In the genomic region with DNA sequence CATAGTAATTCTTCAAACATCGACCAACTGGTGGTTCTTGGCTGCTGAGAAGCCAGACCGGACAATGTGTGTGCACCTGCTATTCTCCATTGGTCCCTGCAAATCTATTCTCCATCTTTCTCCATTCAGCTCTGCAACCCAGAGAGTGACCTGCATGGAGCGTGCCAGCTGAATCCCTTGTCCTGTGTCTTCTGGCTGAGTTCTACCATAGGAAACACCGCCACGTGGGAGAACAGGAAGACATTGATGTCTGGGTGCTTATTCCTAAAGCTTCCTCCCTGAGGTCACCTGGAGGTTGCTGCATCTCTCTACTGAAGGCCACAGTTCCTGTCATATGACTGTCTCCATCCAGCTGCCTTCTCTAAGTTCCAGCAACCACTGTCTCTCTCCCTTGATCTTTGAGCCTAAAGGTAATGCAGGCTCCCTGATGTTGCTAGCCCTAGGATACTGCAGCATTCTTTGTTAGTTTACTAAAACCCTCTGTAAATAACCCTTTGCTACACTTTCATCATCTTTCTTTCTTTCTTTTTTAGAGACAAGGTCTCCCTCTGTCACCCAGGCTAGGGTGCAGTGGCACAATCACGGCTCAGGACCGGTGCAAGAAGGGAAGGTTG, we compare ENCODE assay signal across 1 cellular context.
TF ChIP-seq lines count a peak whose summit lies in the region.

No MANE protein-coding gene starts in this region.

TF ChIP-seq in HepG2, 621 proteins besides CTCF, POLR2A, EP300 and RAD21 (continued from another document and continues in another):
- TF ChIP-seq, protein P1, sequence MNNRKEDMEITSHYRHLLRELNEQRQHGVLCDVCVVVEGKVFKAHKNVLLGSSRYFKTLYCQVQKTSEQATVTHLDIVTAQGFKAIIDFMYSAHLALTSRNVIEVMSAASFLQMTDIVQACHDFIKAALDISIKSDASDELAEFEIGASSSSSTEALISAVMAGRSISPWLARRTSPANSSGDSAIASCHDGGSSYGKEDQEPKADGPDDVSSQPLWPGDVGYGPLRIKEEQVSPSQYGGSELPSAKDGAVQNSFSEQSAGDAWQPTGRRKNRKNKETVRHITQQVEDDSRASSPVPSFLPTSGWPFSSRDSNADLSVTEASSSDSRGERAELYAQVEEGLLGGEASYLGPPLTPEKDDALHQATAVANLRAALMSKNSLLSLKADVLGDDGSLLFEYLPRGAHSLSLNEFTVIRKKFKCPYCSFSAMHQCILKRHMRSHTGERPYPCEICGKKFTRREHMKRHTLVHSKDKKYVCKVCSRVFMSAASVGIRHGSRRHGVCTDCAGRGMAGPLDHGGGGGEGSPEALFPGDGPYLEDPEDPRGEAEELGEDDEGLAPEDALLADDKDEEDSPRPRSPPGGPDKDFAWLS (CRISPR knock-in tag; IDR thresholded peaks at IDR 0.05; ENCODE audit: borderline replicate concordance) = no peak
- no peak for TF ChIP-seq ZNF724P (CRISPR knock-in tag; IDR thresholded peaks at IDR 0.05; ENCODE audit: borderline replicate concordance)
- peak; percentile 68; the same call in 1 of the 2 replicates for TF ChIP-seq CREM (IDR thresholded peaks at IDR 0.05)
- no peak for TF ChIP-seq CREM (CRISPR knock-in tag; IDR thresholded peaks at IDR 0.05)
- TF ChIP-seq ZBTB21 (CRISPR knock-in tag; IDR thresholded peaks at IDR 0.05) = no peak
- TF ChIP-seq, protein P2, sequence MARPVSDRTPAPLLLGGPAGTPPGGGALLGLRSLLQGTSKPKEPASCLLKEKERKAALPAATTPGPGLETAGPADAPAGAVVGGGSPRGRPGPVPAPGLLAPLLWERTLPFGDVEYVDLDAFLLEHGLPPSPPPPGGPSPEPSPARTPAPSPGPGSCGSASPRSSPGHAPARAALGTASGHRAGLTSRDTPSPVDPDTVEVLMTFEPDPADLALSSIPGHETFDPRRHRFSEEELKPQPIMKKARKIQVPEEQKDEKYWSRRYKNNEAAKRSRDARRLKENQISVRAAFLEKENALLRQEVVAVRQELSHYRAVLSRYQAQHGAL (CRISPR knock-in tag; IDR thresholded peaks at IDR 0.05; ENCODE audit: not compliant biosample characterization) = no peak
- TF ChIP-seq, protein P3, sequence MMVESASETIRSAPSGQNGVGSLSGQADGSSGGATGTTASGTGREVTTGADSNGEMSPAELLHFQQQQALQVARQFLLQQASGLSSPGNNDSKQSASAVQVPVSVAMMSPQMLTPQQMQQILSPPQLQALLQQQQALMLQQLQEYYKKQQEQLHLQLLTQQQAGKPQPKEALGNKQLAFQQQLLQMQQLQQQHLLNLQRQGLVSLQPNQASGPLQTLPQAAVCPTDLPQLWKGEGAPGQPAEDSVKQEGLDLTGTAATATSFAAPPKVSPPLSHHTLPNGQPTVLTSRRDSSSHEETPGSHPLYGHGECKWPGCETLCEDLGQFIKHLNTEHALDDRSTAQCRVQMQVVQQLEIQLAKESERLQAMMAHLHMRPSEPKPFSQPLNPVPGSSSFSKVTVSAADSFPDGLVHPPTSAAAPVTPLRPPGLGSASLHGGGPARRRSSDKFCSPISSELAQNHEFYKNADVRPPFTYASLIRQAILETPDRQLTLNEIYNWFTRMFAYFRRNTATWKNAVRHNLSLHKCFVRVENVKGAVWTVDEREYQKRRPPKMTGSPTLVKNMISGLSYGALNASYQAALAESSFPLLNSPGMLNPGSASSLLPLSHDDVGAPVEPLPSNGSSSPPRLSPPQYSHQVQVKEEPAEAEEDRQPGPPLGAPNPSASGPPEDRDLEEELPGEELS (CRISPR knock-in tag; IDR thresholded peaks at IDR 0.05) = peak; percentile 95
- peak; percentile 67; the same call in 1 of the 2 replicates for TF ChIP-seq ESRRA (CRISPR knock-in tag; IDR thresholded peaks at IDR 0.05; ENCODE audit: low read depth)
- no peak for TF ChIP-seq NFRKB (IDR thresholded peaks at IDR 0.05)
- TF ChIP-seq, protein P4, sequence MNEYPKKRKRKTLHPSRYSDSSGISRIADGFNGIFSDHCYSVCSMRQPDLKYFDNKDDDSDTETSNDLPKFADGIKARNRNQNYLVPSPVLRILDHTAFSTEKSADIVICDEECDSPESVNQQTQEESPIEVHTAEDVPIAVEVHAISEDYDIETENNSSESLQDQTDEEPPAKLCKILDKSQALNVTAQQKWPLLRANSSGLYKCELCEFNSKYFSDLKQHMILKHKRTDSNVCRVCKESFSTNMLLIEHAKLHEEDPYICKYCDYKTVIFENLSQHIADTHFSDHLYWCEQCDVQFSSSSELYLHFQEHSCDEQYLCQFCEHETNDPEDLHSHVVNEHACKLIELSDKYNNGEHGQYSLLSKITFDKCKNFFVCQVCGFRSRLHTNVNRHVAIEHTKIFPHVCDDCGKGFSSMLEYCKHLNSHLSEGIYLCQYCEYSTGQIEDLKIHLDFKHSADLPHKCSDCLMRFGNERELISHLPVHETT (CRISPR knock-in tag; conservative IDR thresholded peaks at IDR 0.05) = no peak
- peak; percentile 85 for TF ChIP-seq DPF2 (CRISPR knock-in tag; IDR thresholded peaks at IDR 0.05; ENCODE audit: borderline replicate concordance, low read depth)
- TF ChIP-seq IRX3 (CRISPR knock-in tag; IDR thresholded peaks at IDR 0.05; ENCODE audit: borderline replicate concordance, low read depth) = no peak
- no peak for TF ChIP-seq KLF11 (CRISPR knock-in tag; IDR thresholded peaks at IDR 0.05)
- TF ChIP-seq REPIN1 (CRISPR knock-in tag; IDR thresholded peaks at IDR 0.05; ENCODE audit: borderline replicate concordance, low read depth) = peak; percentile 28; the same call in 1 of the 2 replicates
- peak; percentile 68; the same call in 1 of the 2 replicates for TF ChIP-seq MEIS2 (CRISPR knock-in tag; IDR thresholded peaks at IDR 0.05)
- peak; percentile 64; the same call in 1 of the 2 replicates for TF ChIP-seq ISL2 (CRISPR knock-in tag; IDR thresholded peaks at IDR 0.05)
- no peak for TF ChIP-seq ZNF20 (CRISPR knock-in tag; IDR thresholded peaks at IDR 0.05)
- TF ChIP-seq, protein P5, sequence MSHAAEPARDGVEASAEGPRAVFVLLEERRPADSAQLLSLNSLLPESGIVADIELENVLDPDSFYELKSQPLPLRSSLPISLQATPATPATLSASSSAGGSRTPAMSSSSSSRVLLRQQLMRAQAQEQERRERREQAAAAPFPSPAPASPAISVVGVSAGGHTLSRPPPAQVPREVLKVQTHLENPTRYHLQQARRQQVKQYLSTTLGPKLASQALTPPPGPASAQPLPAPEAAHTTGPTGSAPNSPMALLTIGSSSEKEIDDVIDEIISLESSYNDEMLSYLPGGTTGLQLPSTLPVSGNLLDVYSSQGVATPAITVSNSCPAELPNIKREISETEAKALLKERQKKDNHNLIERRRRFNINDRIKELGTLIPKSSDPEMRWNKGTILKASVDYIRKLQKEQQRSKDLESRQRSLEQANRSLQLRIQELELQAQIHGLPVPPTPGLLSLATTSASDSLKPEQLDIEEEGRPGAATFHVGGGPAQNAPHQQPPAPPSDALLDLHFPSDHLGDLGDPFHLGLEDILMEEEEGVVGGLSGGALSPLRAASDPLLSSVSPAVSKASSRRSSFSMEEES (CRISPR knock-in tag; IDR thresholded peaks at IDR 0.05) = peak; percentile 99
- TF ChIP-seq NR2C2 (CRISPR knock-in tag; IDR thresholded peaks at IDR 0.05; ENCODE audit: borderline replicate concordance) = peak; percentile 62
- TF ChIP-seq DR1 (CRISPR knock-in tag; IDR thresholded peaks at IDR 0.05) = no peak
- no peak for TF ChIP-seq ZNF558 (CRISPR knock-in tag; IDR thresholded peaks at IDR 0.05; ENCODE audit: borderline replicate concordance)
- TF ChIP-seq ATRX (CRISPR knock-in tag; IDR thresholded peaks at IDR 0.05; ENCODE audit: borderline replicate concordance) = no peak
- TF ChIP-seq, protein P6, sequence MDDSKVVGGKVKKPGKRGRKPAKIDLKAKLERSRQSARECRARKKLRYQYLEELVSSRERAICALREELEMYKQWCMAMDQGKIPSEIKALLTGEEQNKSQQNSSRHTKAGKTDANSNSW (CRISPR knock-in tag; IDR thresholded peaks at IDR 0.05; ENCODE audit: borderline replicate concordance) = no peak
- TF ChIP-seq, protein P7, sequence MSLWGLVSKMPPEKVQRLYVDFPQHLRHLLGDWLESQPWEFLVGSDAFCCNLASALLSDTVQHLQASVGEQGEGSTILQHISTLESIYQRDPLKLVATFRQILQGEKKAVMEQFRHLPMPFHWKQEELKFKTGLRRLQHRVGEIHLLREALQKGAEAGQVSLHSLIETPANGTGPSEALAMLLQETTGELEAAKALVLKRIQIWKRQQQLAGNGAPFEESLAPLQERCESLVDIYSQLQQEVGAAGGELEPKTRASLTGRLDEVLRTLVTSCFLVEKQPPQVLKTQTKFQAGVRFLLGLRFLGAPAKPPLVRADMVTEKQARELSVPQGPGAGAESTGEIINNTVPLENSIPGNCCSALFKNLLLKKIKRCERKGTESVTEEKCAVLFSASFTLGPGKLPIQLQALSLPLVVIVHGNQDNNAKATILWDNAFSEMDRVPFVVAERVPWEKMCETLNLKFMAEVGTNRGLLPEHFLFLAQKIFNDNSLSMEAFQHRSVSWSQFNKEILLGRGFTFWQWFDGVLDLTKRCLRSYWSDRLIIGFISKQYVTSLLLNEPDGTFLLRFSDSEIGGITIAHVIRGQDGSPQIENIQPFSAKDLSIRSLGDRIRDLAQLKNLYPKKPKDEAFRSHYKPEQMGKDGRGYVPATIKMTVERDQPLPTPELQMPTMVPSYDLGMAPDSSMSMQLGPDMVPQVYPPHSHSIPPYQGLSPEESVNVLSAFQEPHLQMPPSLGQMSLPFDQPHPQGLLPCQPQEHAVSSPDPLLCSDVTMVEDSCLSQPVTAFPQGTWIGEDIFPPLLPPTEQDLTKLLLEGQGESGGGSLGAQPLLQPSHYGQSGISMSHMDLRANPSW (CRISPR knock-in tag; IDR thresholded peaks at IDR 0.05; ENCODE audit: borderline replicate concordance) = no peak
- no peak for TF ChIP-seq SP4 (CRISPR knock-in tag; IDR thresholded peaks at IDR 0.05)
- no peak for TF ChIP-seq NPAS2 (CRISPR knock-in tag; IDR thresholded peaks at IDR 0.05; ENCODE audit: borderline replicate concordance)
- TF ChIP-seq, protein P8, sequence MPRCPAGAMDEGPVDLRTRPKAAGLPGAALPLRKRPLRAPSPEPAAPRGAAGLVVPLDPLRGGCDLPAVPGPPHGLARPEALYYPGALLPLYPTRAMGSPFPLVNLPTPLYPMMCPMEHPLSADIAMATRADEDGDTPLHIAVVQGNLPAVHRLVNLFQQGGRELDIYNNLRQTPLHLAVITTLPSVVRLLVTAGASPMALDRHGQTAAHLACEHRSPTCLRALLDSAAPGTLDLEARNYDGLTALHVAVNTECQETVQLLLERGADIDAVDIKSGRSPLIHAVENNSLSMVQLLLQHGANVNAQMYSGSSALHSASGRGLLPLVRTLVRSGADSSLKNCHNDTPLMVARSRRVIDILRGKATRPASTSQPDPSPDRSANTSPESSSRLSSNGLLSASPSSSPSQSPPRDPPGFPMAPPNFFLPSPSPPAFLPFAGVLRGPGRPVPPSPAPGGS (CRISPR knock-in tag; IDR thresholded peaks at IDR 0.05) = 0 out of 2 replicates have a peak, but pooled peaks have one; percentile 35
- TF ChIP-seq KMT2A (CRISPR knock-in tag; IDR thresholded peaks at IDR 0.05) = no peak
- TF ChIP-seq ZNF629 (CRISPR knock-in tag; conservative IDR thresholded peaks at IDR 0.05) = 0 out of 2 replicates have a peak, but pooled peaks have one; percentile 15
- peak; percentile 98 for TF ChIP-seq RXRB (CRISPR knock-in tag; IDR thresholded peaks at IDR 0.05; ENCODE audit: borderline replicate concordance)
- no peak for TF ChIP-seq CC2D1A (CRISPR knock-in tag; IDR thresholded peaks at IDR 0.05)
- peak; percentile 92 for TF ChIP-seq TBL1XR1 (IDR thresholded peaks at IDR 0.05; ENCODE audit: borderline replicate concordance, low read length, partially characterized antibody)
- 0 out of 2 replicates have a peak, but pooled peaks have one; percentile 16 for TF ChIP-seq CHCHD3 (CRISPR knock-in tag; IDR thresholded peaks at IDR 0.05)
- TF ChIP-seq, protein P9, sequence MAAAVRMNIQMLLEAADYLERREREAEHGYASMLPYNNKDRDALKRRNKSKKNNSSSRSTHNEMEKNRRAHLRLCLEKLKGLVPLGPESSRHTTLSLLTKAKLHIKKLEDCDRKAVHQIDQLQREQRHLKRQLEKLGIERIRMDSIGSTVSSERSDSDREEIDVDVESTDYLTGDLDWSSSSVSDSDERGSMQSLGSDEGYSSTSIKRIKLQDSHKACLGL (CRISPR knock-in tag; IDR thresholded peaks at IDR 0.05) = no peak
- TF ChIP-seq, protein P10, sequence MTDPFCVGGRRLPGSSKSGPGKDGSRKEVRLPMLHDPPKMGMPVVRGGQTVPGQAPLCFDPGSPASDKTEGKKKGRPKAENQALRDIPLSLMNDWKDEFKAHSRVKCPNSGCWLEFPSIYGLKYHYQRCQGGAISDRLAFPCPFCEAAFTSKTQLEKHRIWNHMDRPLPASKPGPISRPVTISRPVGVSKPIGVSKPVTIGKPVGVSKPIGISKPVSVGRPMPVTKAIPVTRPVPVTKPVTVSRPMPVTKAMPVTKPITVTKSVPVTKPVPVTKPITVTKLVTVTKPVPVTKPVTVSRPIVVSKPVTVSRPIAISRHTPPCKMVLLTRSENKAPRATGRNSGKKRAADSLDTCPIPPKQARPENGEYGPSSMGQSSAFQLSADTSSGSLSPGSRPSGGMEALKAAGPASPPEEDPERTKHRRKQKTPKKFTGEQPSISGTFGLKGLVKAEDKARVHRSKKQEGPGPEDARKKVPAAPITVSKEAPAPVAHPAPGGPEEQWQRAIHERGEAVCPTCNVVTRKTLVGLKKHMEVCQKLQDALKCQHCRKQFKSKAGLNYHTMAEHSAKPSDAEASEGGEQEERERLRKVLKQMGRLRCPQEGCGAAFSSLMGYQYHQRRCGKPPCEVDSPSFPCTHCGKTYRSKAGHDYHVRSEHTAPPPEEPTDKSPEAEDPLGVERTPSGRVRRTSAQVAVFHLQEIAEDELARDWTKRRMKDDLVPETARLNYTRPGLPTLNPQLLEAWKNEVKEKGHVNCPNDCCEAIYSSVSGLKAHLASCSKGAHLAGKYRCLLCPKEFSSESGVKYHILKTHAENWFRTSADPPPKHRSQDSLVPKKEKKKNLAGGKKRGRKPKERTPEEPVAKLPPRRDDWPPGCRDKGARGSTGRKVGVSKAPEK (CRISPR knock-in tag; IDR thresholded peaks at IDR 0.05; ENCODE audit: borderline replicate concordance) = 0 out of 2 replicates have a peak, but pooled peaks have one; percentile 40
- TF ChIP-seq, protein P11, sequence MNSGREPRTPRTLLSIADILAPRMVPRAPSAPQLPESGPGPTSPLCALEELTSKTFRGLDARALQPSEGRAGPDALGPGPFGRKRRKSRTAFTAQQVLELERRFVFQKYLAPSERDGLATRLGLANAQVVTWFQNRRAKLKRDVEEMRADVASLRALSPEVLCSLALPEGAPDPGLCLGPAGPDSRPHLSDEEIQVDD (CRISPR knock-in tag; IDR thresholded peaks at IDR 0.05; ENCODE audit: borderline replicate concordance) = no peak
- TF ChIP-seq ZKSCAN8 (CRISPR knock-in tag; IDR thresholded peaks at IDR 0.05; ENCODE audit: borderline replicate concordance) = 0 out of 2 replicates have a peak, but pooled peaks have one; percentile 50
- TF ChIP-seq, protein P12, sequence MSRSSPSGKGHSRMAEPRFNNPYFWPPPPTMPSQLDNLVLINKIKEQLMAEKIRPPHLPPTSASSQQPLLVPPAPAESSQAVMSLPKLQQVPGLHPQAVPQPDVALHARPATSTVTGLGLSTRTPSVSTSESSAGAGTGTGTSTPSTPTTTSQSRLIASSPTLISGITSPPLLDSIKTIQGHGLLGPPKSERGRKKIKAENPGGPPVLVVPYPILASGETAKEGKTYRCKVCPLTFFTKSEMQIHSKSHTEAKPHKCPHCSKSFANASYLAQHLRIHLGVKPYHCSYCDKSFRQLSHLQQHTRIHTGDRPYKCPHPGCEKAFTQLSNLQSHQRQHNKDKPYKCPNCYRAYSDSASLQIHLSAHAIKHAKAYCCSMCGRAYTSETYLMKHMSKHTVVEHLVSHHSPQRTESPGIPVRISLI (CRISPR knock-in tag; IDR thresholded peaks at IDR 0.05; ENCODE audit: borderline replicate concordance) = peak; percentile 61; the same call in 1 of the 2 replicates
- TF ChIP-seq SOX5 (CRISPR knock-in tag; IDR thresholded peaks at IDR 0.05; ENCODE audit: borderline replicate concordance) = peak; percentile 88
- no peak for TF ChIP-seq ZNF432 (CRISPR knock-in tag; IDR thresholded peaks at IDR 0.05; ENCODE audit: borderline replicate concordance)
